27 cellular contexts compared by ENCODE assay signal in the genomic region with DNA sequence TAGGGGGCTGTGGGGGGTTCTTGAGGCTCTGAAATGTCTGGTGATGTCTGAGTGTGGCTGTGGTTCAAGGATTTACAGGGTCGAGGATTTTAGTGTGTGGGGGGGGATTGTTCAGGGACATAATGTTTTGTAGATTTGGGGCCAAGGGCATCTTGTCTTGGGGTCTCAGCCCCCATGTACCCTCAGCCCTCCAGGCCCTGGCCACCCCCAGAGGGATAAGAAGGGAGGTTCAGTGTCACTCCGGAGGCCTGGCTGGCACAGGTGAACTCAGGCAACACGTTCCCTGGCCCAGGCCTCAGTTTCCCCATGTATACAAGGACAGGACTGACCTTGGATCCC. TPM values are rescaled to one million over a fixed set of nuclear protein-coding genes. Genes with fewer than 3 reads are reported as not detected.
DNase-seq lines count a peak whose midpoint lies in the region; ATAC-seq and TF ChIP-seq lines count a peak whose summit lies in the region.
"Had no signal": no experiment of that assay in that cellular context is flagged by ENCODE, and none has a peak within 500 bp of the region (broad histone marks: within the 10 kb centered on the region; RNA-seq: fewer than 3 reads in every experiment).

No MANE protein-coding gene starts in this region.

- BruUV-seq in MCF 10A (replicated peaks; lab: Mats Ljungman, UMichigan), result no TSS peak

- intact Hi-C loops in MCF 10A (cut with micrococcal nuclease) (no loop called here), breast epithelium (cut with DNase I; ENCODE audit: low total_unique reads) (loop anchor here (10.0 kb wide), 1 partner anchor 173 kb away; the partner anchor contains the start of gene FAM174C)
- intact Hi-C loops in activated T-helper 1 cell treated with anti-CD3 and anti-CD28 coated beads, Interleukin-12 subunit alpha, Interleukin-12 subunit beta, Interleukin-2, Interleukin-4 antibody, amounts not matched to agents 30 ng/mL and 10 ng/mL and 1 ng/mL, durations not matched to agents 14 hours and 24 hours and 36 hours (cut with micrococcal nuclease), result loop anchor here (5.0 kb wide), 1 partner anchor 320 kb away; no protein-coding TSS in a partner anchor

- H3K27me3 Mint-ChIP-seq in MCF 10A (ENCODE audit: insufficient read depth, unreplicated experiment), result peaks cover 43% of the 10 kb centered on the region
- H3K27me3 Mint-ChIP-seq in activated T-helper 1 cell treated with anti-CD3 and anti-CD28 coated beads, Interleukin-12 subunit alpha, Interleukin-12 subunit beta, Interleukin-2, Interleukin-4 antibody, amounts not matched to agents 30 ng/mL and 10 ng/mL and 1 ng/mL, durations not matched to agents 14 hours and 24 hours and 36 hours (ENCODE audit: insufficient read depth), result peaks cover 35% of the 10 kb centered on the region
- H3K27me3 Mint-ChIP-seq in naive B cell, result peaks cover 15 to 56% (median 47%) of the 10 kb centered on the region in 3 donors

- H3K9me3 Mint-ChIP-seq in MCF 10A (ENCODE audit: unreplicated experiment) (no peaks in the 10 kb centered on the region), naive B cell (peaks cover 0 to 2% (median 0%) of the 10 kb centered on the region in 7 donors)
- H3K9me3 Mint-ChIP-seq in activated T-helper 1 cell treated with anti-CD3 and anti-CD28 coated beads, Interleukin-12 subunit alpha, Interleukin-12 subunit beta, Interleukin-2, Interleukin-4 antibody, amounts not matched to agents 30 ng/mL and 10 ng/mL and 1 ng/mL, durations not matched to agents 14 hours and 24 hours and 36 hours, result no peaks in the 10 kb centered on the region
- H3K9me3 Mint-ChIP-seq: activated CD8-positive, alpha-beta T cell treated with anti-CD3 and anti-CD28 coated beads for 36 hours; H9 had no signal

- H3K4me3 Mint-ChIP-seq in MCF 10A (ENCODE audit: unreplicated experiment) (peak overlapping the region; percentile 52), naive B cell (peak overlapping the region; percentile 35 to 72 (median 56))
- no peak overlapping the region for H3K4me3 Mint-ChIP-seq in activated T-helper 1 cell treated with anti-CD3 and anti-CD28 coated beads, Interleukin-12 subunit alpha, Interleukin-12 subunit beta, Interleukin-2, Interleukin-4 antibody, amounts not matched to agents 30 ng/mL and 10 ng/mL and 1 ng/mL, durations not matched to agents 14 hours and 24 hours and 36 hours
- H3K4me3 Mint-ChIP-seq: activated CD8-positive, alpha-beta T cell treated with anti-CD3 and anti-CD28 coated beads for 36 hours had no signal

- H3K4me1 ChIP-seq in breast epithelium, result peaks cover 5 to 8% of the 10 kb centered on the region in 2 donors

- POLR2A ChIA-PET in MCF 10A (lab: Yijun Ruan, JAX), result interaction anchor here (0.5 kb wide), 1 partner anchor 52 kb away, joined by 3 read pairs; no protein-coding TSS in a partner anchor

- H3K4me1 Mint-ChIP-seq in MCF 10A (ENCODE audit: insufficient read depth, unreplicated experiment) (peaks cover 5% of the 10 kb centered on the region), naive B cell (peaks cover 21 to 31% (median 27%) of the 10 kb centered on the region in 3 donors)
- peaks cover 7% of the 10 kb centered on the region for H3K4me1 Mint-ChIP-seq in activated T-helper 1 cell treated with anti-CD3 and anti-CD28 coated beads, Interleukin-12 subunit alpha, Interleukin-12 subunit beta, Interleukin-2, Interleukin-4 antibody, amounts not matched to agents 30 ng/mL and 10 ng/mL and 1 ng/mL, durations not matched to agents 14 hours and 24 hours and 36 hours (ENCODE audit: low read depth)
- H3K4me1 Mint-ChIP-seq: endodermal cell had no signal

- no peaks in the 10 kb centered on the region for H3K9me3 ChIP-seq in breast epithelium
- H3K9me3 ChIP-seq: BLaER1, esophagus squamous epithelium, pancreas, upper lobe of right lung had no signal

- peaks cover 25% of the 10 kb centered on the region for H3K36me3 Mint-ChIP-seq in MCF 10A (ENCODE audit: insufficient read depth, unreplicated experiment)
- H3K36me3 Mint-ChIP-seq in activated T-helper 1 cell treated with anti-CD3 and anti-CD28 coated beads, Interleukin-12 subunit alpha, Interleukin-12 subunit beta, Interleukin-2, Interleukin-4 antibody, amounts not matched to agents 30 ng/mL and 10 ng/mL and 1 ng/mL, durations not matched to agents 14 hours and 24 hours and 36 hours (ENCODE audit: low read depth), result peaks cover 5% of the 10 kb centered on the region
- peaks cover 0 to 15% of the 10 kb centered on the region in 2 donors for H3K36me3 Mint-ChIP-seq in naive B cell

- H3K4me3 ChIP-seq in breast epithelium, result no peak overlapping the region
- H3K4me3 ChIP-seq: BLaER1, cardiac muscle cell, esophagus squamous epithelium, pancreas, skin epidermis, upper lobe of right lung had no signal

- H3K27ac ChIP-seq in breast epithelium, result no peak overlapping the region
- H3K27ac ChIP-seq in temporal lobe (ENCODE audit: low read depth, low read length), result peak overlapping the region; percentile 9
- H3K27ac ChIP-seq: BLaER1, cardiac muscle cell, esophagus squamous epithelium, pancreas, skin epidermis, upper lobe of right lung had no signal

- H3K27ac Mint-ChIP-seq in MCF 10A (ENCODE audit: low read depth, unreplicated experiment), result no peak overlapping the region
- H3K27ac Mint-ChIP-seq in activated T-helper 1 cell treated with anti-CD3 and anti-CD28 coated beads, Interleukin-12 subunit alpha, Interleukin-12 subunit beta, Interleukin-2, Interleukin-4 antibody, amounts not matched to agents 30 ng/mL and 10 ng/mL and 1 ng/mL, durations not matched to agents 14 hours and 24 hours and 36 hours, result peak overlapping the region; percentile 8
- H3K27ac Mint-ChIP-seq in naive B cell, result peak overlapping the region in 3 of 6 donors; percentile 20 to 86 (median 81)
- H3K27ac Mint-ChIP-seq: activated CD8-positive, alpha-beta T cell treated with anti-CD3 and anti-CD28 coated beads for 36 hours; endodermal cell; H9 had no signal

- no peak for TF ChIP-seq POLR2A in breast epithelium (IDR thresholded peaks at IDR 0.05)

- ATAC-seq in naive B cell (ENCODE audit: low read depth in 2 of 2) (no peak), HG03521 (IDR thresholded peaks at IDR 0.05; ENCODE audit: unreplicated experiment) (no peak)
- ATAC-seq: activated CD8-positive, alpha-beta T cell treated with anti-CD3 and anti-CD28 coated beads for 36 hours; left cardiac atrium; upper lobe of right lung had no signal

- H3K36me3 ChIP-seq in breast epithelium, result no peaks in the 10 kb centered on the region
- H3K36me3 ChIP-seq: cardiac muscle cell, pancreas had no signal

- H3K27me3 ChIP-seq in breast epithelium, result peaks cover 41 to 69% of the 10 kb centered on the region in 2 donors

- CTCF ChIA-PET in MCF 10A (lab: Yijun Ruan, JAX), result no interaction called here

- no peak for TF ChIP-seq CTCF in MCF 10A (IDR thresholded peaks at IDR 0.05; ENCODE audit: unreplicated experiment)
- no peak for TF ChIP-seq CTCF in breast epithelium (IDR thresholded peaks at IDR 0.05)

- DNase-seq in MCF 10A (ENCODE audit: unreplicated experiment), result no peak
- DNase-seq in breast epithelium (ENCODE audit: low spot score in 2 of 2), result no peak
- no peak for DNase-seq in activated T-helper 1 cell treated with anti-CD3 and anti-CD28 coated beads, Interleukin-12 subunit alpha, Interleukin-12 subunit beta, Interleukin-2, Interleukin-4 antibody, amounts not matched to agents 30 ng/mL and 10 ng/mL and 1 ng/mL, durations not matched to agents 14 hours and 24 hours and 36 hours (ENCODE audit: low spot score)
- no peak for DNase-seq in naive B cell
- no peak for DNase-seq in HuH-7 (ENCODE audit: low spot score)
- no peak for DNase-seq in C1 segment of cervical spinal cord (lab: John Stamatoyannopoulos, UW)
- DNase-seq: activated CD4-positive, CD25-positive, alpha-beta regulatory T cell; activated CD8-positive, alpha-beta T cell treated with anti-CD3 and anti-CD28 coated beads for 36 hours; cortex of kidney; DND-41; esophagus squamous epithelium; foreskin melanocyte; left cardiac atrium; NCI-H1092 treated with DMSO at 0.1 percent for 48 hours; NCI-H526 treated with DMSO at 0.1 percent for 48 hours; retina; SHP77; T1000; upper lobe of right lung had no signal

RNA-seq across cellular contexts. Expression of gene APC2, which starts 2.4 kb away (rescaled TPM):
- 0.15 and 0.23 TPM in 2 replicates for total RNA-seq in MCF 10A (2022)
- total RNA-seq in breast epithelium, result under 1 TPM; under 0.01 to 0.29 (median 0.16) TPM
- total RNA-seq in activated T-helper 1 cell treated with anti-CD3 and anti-CD28 coated beads, Interleukin-12 subunit alpha, Interleukin-12 subunit beta, Interleukin-2, Interleukin-4 antibody, amounts not matched to agents 30 ng/mL and 10 ng/mL and 1 ng/mL, durations not matched to agents 14 hours and 24 hours and 36 hours, result 0.16 and 0.17 TPM in 2 replicates
- under 1 TPM in 1 of 6 donors, not detected in 5; 0.03 TPM for polyA plus RNA-seq in naive B cell (ENCODE audit: low read depth in 6 of 6)
- total RNA-seq in temporal lobe, result 193 TPM

RNA-seq across cellular contexts. Expression of gene RPS15, which starts 9.3 kb away (rescaled TPM):
- total RNA-seq in MCF 10A (2022) (1,168 and 1,243 TPM in 2 replicates), breast epithelium (1,000 to 10,000 TPM; 2,978 to 3,238 (median 2,982) TPM), temporal lobe (418 TPM)
- 1,387 and 1,455 TPM in 2 replicates for total RNA-seq in activated T-helper 1 cell treated with anti-CD3 and anti-CD28 coated beads, Interleukin-12 subunit alpha, Interleukin-12 subunit beta, Interleukin-2, Interleukin-4 antibody, amounts not matched to agents 30 ng/mL and 10 ng/mL and 1 ng/mL, durations not matched to agents 14 hours and 24 hours and 36 hours
- 1,000 to 10,000 TPM; 2,496 to 3,315 (median 3,022) TPM for polyA plus RNA-seq in naive B cell (ENCODE audit: low read depth in 6 of 6)

RNA-seq across cellular contexts. Expression of gene C19orf25, which starts 31.5 kb away (rescaled TPM):
- total RNA-seq in MCF 10A (2022) (36.3 and 40.5 TPM in 2 replicates), breast epithelium (10 to 100 TPM; 27.7 to 32.8 (median 28.7) TPM), temporal lobe (13.5 TPM)
- total RNA-seq in activated T-helper 1 cell treated with anti-CD3 and anti-CD28 coated beads, Interleukin-12 subunit alpha, Interleukin-12 subunit beta, Interleukin-2, Interleukin-4 antibody, amounts not matched to agents 30 ng/mL and 10 ng/mL and 1 ng/mL, durations not matched to agents 14 hours and 24 hours and 36 hours, result 37.1 and 38.5 TPM in 2 replicates
- 10 to 100 TPM; 39.0 to 78.2 (median 46.9) TPM for polyA plus RNA-seq in naive B cell (ENCODE audit: low read depth in 6 of 6)

RNA-seq across cellular contexts. Expression of gene DAZAP1, which starts 40.1 kb away (rescaled TPM):
- total RNA-seq in MCF 10A (2022) (219 and 246 TPM in 2 replicates), breast epithelium (10 to 100 TPM; 35.8 to 50.9 (median 48.8) TPM), temporal lobe (25.8 TPM)
- total RNA-seq in activated T-helper 1 cell treated with anti-CD3 and anti-CD28 coated beads, Interleukin-12 subunit alpha, Interleukin-12 subunit beta, Interleukin-2, Interleukin-4 antibody, amounts not matched to agents 30 ng/mL and 10 ng/mL and 1 ng/mL, durations not matched to agents 14 hours and 24 hours and 36 hours, result 301 and 304 TPM in 2 replicates
- polyA plus RNA-seq in naive B cell (ENCODE audit: low read depth in 6 of 6), result 1 to 10 TPM; 3.6 to 7.5 (median 6.2) TPM

RNA-seq across cellular contexts. Expression of gene PCSK4, which starts 42.6 kb away (rescaled TPM):
- total RNA-seq in MCF 10A (2022) (3.4 and 3.7 TPM in 2 replicates), breast epithelium (1 to 10 TPM; 2.2 to 10.0 (median 5.9) TPM), temporal lobe (2.2 TPM)
- total RNA-seq in activated T-helper 1 cell treated with anti-CD3 and anti-CD28 coated beads, Interleukin-12 subunit alpha, Interleukin-12 subunit beta, Interleukin-2, Interleukin-4 antibody, amounts not matched to agents 30 ng/mL and 10 ng/mL and 1 ng/mL, durations not matched to agents 14 hours and 24 hours and 36 hours, result 0.26 and 1.5 TPM in 2 replicates
- under 1 TPM in 1 of 6 donors, not detected in 5; 0.09 TPM for polyA plus RNA-seq in naive B cell (ENCODE audit: low read depth in 6 of 6)

Comparison
In these comparisons a context has a peak if more than half of its experiments do, and no peak if none do; other contexts are left out.
1. RNA of gene APC2, which starts 2.4 kb away (total RNA-seq): 193 TPM in temporal lobe (single experiment); 0.15 to 0.23 TPM in MCF 10A, under 0.01 to 0.29 TPM in breast epithelium and 0.16 to 0.17 TPM in activated T-helper 1 cell treated with anti-CD3 and anti-CD28 coated beads, Interleukin-12 subunit alpha, Interleukin-12 subunit beta, Interleukin-2, Interleukin-4 antibody, amounts not matched to agents 30 ng/mL and 10 ng/mL and 1 ng/mL, durations not matched to agents 14 hours and 24 hours and 36 hours; every median in the first group is over 100 times any median in the second.